Comparison of ENCODE assay signal across 17 cellular contexts in the genomic region with DNA sequence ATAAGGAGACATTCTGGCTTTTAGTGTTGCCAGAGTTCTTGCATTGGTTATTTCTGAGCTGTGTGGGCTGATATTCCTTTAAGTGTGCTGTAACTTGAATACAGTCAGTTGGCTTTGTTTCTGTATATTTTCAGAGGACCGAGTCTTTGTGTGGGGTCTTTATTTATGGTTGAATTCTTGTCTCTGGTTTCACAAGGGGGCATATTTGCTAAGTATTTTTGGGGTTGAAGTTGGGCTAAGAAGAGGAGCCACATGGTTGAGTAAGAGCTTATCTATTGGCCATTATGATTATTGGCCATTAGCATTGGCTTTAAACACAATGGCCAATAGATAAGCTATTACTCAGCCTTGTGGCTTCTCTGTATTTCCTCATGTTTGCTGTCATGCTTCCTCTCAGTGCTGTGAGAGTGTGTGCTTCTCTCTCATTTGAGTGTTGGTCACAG. TPM values are rescaled to one million over a fixed set of nuclear protein-coding genes. Genes with fewer than 3 reads are reported as not detected.
"Had no signal": no experiment of that assay in that cellular context is flagged by ENCODE, and none has a peak within 500 bp of the region (broad histone marks: within the 10 kb centered on the region; RNA-seq: fewer than 3 reads in every experiment).

No MANE protein-coding gene starts in this region.

- ATAC-seq: activated naive CD4-positive, alpha-beta T cell treated with anti-CD3 and anti-CD28 coated beads, Interleukin-2, amount 50 U/mL, for 72 hours; natural killer cell treated with Interleukin-12 subunit alpha and Interleukin-12 subunit beta and Interleukin-15 and Interleukin-18, amount 100 ng/mL, for 72 hours; T-cell had no signal

- H3K4me1 ChIP-seq: tibial nerve, uterus had no signal

- H3K27me3 ChIP-seq: tibial nerve, uterus had no signal

- DNase-seq: activated CD4-positive, alpha-beta T cell treated with anti-CD3 and anti-CD28 coated beads, Interleukin-2, amount 50 U/mL, for 4 hours; activated CD4-positive, CD25-positive, alpha-beta regulatory T cell treated with anti-CD3 and anti-CD28 coated beads, Interleukin-2, amount 50 U/mL, for 72 hours; activated T-cell treated with anti-CD3 and anti-CD28 coated beads, Interleukin-2, amount 50 U/mL, for 1 hour; amniotic stem cell; dermis blood vessel endothelial cell; erythroblast; hippocampal formation; retina; stimulated activated CD4-positive, alpha-beta T cell treated with anti-CD3 and anti-CD28 coated beads, Interleukin-4, amount 100 ng/mL, for 1 hour; stimulated activated naive CD4-positive, alpha-beta T cell; substantia nigra; T-cell; T-helper 9 cell; uterus had no signal

- H3K36me3 ChIP-seq: tibial nerve, uterus had no signal

- H3K27ac ChIP-seq: tibial nerve, uterus had no signal

- H3K4me3 ChIP-seq: tibial nerve, uterus had no signal

RNA-seq across cellular contexts. Expression of a gene that starts 26.3 kb away (rescaled TPM):
- total RNA-seq: activated naive CD4-positive, alpha-beta T cell treated with anti-CD3 and anti-CD28 coated beads, Interleukin-2, amount 50 U/mL, for 72 hours; natural killer cell treated with Interleukin-12 subunit alpha and Interleukin-12 subunit beta and Interleukin-15 and Interleukin-18, amount 100 ng/mL, for 72 hours had no signal
